ENCODE assay signal across 14 cellular contexts in the genomic region with DNA sequence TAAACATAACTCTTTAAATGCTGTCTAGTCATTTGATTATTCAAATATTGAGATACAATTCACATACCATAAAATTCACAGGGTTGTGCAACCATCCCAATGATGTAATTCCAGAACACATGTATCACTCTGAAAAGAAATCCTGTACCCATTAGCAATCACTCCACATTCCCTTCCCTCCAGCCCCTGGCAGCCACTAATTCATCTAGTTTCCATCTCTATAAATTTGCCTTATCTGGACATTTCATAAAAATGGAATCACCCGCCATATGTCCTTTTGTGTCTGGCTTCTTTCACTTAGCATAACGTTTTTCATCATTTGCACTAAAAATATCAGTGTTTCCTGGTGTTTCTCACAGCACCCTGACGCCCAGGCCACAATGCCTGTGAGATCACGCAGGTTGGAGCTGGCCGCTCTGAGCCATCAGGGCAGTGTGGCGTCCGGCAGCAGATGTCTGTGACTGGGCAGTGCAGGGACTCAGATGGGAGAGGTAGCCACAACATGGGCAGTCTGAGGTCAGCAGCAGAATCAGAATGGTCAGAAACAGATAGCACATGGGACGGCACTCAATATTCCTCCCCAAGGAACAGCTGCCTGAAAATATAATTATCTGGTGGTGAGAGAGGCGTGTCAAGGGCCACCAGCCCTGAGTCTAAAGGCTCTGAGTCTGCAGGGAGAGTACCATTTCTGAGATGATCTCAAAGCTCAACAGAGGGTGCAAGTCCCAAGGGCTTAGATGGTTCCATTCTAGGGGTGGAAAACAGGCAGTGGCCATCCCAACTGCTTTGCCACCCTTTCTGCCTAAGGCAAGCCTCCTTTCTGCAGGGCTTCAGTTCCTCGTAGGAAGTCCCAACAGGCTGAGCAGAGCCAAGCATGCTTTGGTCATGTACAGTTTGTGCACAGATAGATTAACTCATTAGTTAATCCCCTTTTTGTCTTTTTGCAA.
DNase-seq lines count a peak whose midpoint lies in the region; ATAC-seq and TF ChIP-seq lines count a peak whose summit lies in the region.
"Had no signal": no experiment of that assay in that cellular context is flagged by ENCODE, and none has a peak within 500 bp of the region (broad histone marks: within the 10 kb centered on the region; RNA-seq: fewer than 3 reads in every experiment).

No MANE protein-coding gene starts in this region.

- in situ Hi-C loops in KBM-7 (cut with MboI; ENCODE audit: low pct_unique_long_range_greater_than_20kb, low sequenced_read_pairs): no loop called here
- in situ Hi-C loops in gastrocnemius medialis (cut with MboI; ENCODE audit: low sequenced_read_pairs in 4 of 4): no loop called here

- intact Hi-C loops in esophagus muscularis mucosa (cut with DNase I) (no loop called here), stomach (cut with DNase I; ENCODE audit: low total_unique reads) (no loop called here), gastrocnemius medialis (cut with DNase I; ENCODE audit: low total_unique reads) (no loop called here)

- TF ChIP-seq EP300 in esophagus muscularis mucosa (IDR thresholded peaks at IDR 0.05) (no peak), stomach (IDR thresholded peaks at IDR 0.05) (no peak)

- peaks cover 8 to 14% (median 13%) of the 10 kb centered on the region in 4 donors for H3K4me1 ChIP-seq in esophagus muscularis mucosa
- H3K4me1 ChIP-seq in stomach: peaks cover 5 to 17% (median 16%) of the 10 kb centered on the region in 4 donors
- peaks cover 14 to 15% of the 10 kb centered on the region in 2 donors for H3K4me1 ChIP-seq in gastrocnemius medialis

- no peak overlapping the region for H3K4me3 ChIP-seq in esophagus muscularis mucosa
- no peak overlapping the region for H3K4me3 ChIP-seq in skeletal muscle cell (ENCODE audit: low read depth, low read length)
- H3K4me3 ChIP-seq in stomach: no peak overlapping the region
- H3K4me3 ChIP-seq in gastrocnemius medialis: no peak overlapping the region
- H3K4me3 ChIP-seq: suprapubic skin had no signal

- ATAC-seq in gastrocnemius medialis: no peak
- ATAC-seq: T-helper 17 cell had no signal

- H3K27me3 ChIP-seq in esophagus muscularis mucosa: no peaks in the 10 kb centered on the region
- H3K27me3 ChIP-seq in stomach: no peaks in the 10 kb centered on the region
- no peaks in the 10 kb centered on the region for H3K27me3 ChIP-seq in gastrocnemius medialis
- H3K27me3 ChIP-seq: suprapubic skin had no signal

- WGBS in esophagus muscularis mucosa: 84% methylated on average over 10 of the region's 10 CpGs
- 89 to 93% (median 90%) methylated on average over 10 of the region's 10 CpGs for WGBS in stomach, 5 donors

- TF ChIP-seq CTCF in esophagus muscularis mucosa (IDR thresholded peaks at IDR 0.05) (no peak), stomach (IDR thresholded peaks at IDR 0.05) (no peak), gastrocnemius medialis (IDR thresholded peaks at IDR 0.05 in 4 of 5, conservative IDR thresholded peaks at IDR 0.05 in 1 of 5) (no peak)

- H3K27ac ChIP-seq in esophagus muscularis mucosa (replicated peaks in 1 of 4) (no peak overlapping the region), stomach (no peak overlapping the region), gastrocnemius medialis (no peak overlapping the region)
- H3K27ac ChIP-seq: 22Rv1, suprapubic skin had no signal

- no peak for TF ChIP-seq POLR2A in esophagus muscularis mucosa (IDR thresholded peaks at IDR 0.05; ENCODE audit: low read depth)
- no peak for TF ChIP-seq POLR2A in stomach (IDR thresholded peaks at IDR 0.05)
- no peak for TF ChIP-seq POLR2A in gastrocnemius medialis (IDR thresholded peaks at IDR 0.05)

- H3K9me3 ChIP-seq in esophagus muscularis mucosa (no peaks in the 10 kb centered on the region), stomach (no peaks in the 10 kb centered on the region), gastrocnemius medialis (no peaks in the 10 kb centered on the region)
- H3K9me3 ChIP-seq: suprapubic skin had no signal

- DNase-seq in DMS 273 (lab: John Stamatoyannopoulos, UW; ENCODE audit: unreplicated experiment) (peak; percentile 45), DMS 273 treated with DMSO at 0.1 percent for 48 hours (lab: John Stamatoyannopoulos, UW) (no peak), NCI-H69 (lab: John Stamatoyannopoulos, UW) (peak; percentile 41), esophagus muscularis mucosa (ENCODE audit: extremely low spot score) (peak; percentile 79), skeletal muscle cell (ENCODE audit: low read depth) (peak; percentile 67), KBM-7 (no peak), stomach (no peak), gastrocnemius medialis (no peak)
- DNase-seq: amniotic stem cell, DMS53, NCI-H2081 treated with DMSO at 0.1 percent for 48 hours, T-helper 17 cell had no signal

- H3K36me3 ChIP-seq in esophagus muscularis mucosa (no peaks in the 10 kb centered on the region), stomach (no peaks in the 10 kb centered on the region), gastrocnemius medialis (no peaks in the 10 kb centered on the region)
- H3K36me3 ChIP-seq: suprapubic skin had no signal

Comparison
In these comparisons a context has a peak if more than half of its experiments do, and no peak if none do; other contexts are left out.
1. DNase-seq: peak in DMS 273 (single experiment), NCI-H69 (single experiment), esophagus muscularis mucosa (single experiment) and skeletal muscle cell (single experiment); none in DMS 273 treated with DMSO at 0.1 percent for 48 hours (single experiment), KBM-7 (single experiment), stomach (single experiment) and gastrocnemius medialis (0 of 2).